16 cellular contexts compared by ENCODE assay signal in the genomic region with DNA sequence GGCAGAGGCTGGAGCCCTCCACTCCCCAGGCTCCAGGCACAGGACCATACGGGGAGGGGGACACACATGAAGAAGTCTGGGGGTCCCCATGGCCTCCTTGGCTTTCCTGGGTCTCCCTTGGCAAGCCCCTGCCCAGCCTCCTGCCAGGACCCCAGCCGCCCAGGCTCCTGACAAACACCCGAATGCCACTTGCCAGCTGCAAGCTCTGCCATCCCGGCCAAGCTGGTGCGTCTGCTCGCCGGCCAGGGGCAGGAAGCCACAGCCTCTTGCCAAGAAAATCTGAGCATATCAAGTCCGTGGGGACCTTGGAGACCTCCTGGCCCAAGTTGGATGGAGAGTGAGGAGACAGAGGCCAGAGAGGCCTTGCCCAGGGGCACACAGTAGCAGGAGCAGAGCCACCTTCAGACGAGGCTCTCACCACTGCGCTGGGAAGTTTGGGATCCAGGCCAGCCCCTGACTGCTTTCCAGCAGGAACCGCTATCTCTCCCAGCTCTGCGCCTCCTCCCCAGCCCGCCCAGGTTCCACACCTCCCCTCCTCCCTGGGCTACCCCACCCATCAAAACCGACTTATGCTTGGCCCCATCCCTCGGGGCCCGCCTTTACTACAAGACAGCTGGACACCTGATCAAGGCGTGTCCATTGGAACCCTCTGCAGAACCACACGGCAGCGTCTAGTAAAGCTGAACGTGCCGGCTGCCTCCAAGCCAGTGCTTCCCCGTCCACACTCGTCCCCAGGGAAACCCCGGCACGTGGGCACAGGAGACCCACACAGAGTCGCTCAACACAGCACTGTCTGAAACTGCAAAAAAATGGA.
DNase-seq lines count a peak whose midpoint lies in the region; ATAC-seq and TF ChIP-seq lines count a peak whose summit lies in the region.
"Had no signal": no experiment of that assay in that cellular context is flagged by ENCODE, and none has a peak within 500 bp of the region (broad histone marks: within the 10 kb centered on the region; RNA-seq: fewer than 3 reads in every experiment).

No MANE protein-coding gene starts in this region.

- H3K4me1 Mint-ChIP-seq in brain = peaks cover 27% of the 10 kb centered on the region

- DNase-seq in NCI-H2029 treated with DMSO at 0.1 percent for 48 hours (lab: John Stamatoyannopoulos, UW) = peak; percentile 21
- DNase-seq in NCI-H2029 (lab: John Stamatoyannopoulos, UW) = no peak
- DNase-seq in NCI-H1092 treated with DMSO at 0.1 percent for 48 hours (lab: John Stamatoyannopoulos, UW) = peak; percentile 12
- DNase-seq in myocyte (ENCODE audit: low read depth) = peak; percentile 18
- DNase-seq in NK-92 treated with Interleukin-12 subunit alpha and Interleukin-12 subunit beta, amount 100 ng/mL, for 24 hours (lab: John Stamatoyannopoulos, UW) = no peak
- DNase-seq in NCI-H1436 (lab: John Stamatoyannopoulos, UW) = no peak
- DNase-seq: CD8-positive, alpha-beta T cell; GDM1; kidney; midbrain; NCI-H774; stimulated activated CD4-positive, alpha-beta T cell treated with anti-CD3 and anti-CD28 coated beads, Interleukin-4, amount 100 ng/mL, for 4 hours; tibial artery had no signal

- no peak overlapping the region for H3K4me3 Mint-ChIP-seq in brain
- H3K4me3 Mint-ChIP-seq: CD8-positive, alpha-beta T cell; dendritic cell treated with granulocyte-macrophage colony-stimulating factor and Interleukin-4, amounts not matched to agents 40 ng/mL and 50 ng/mL, for 4 days had no signal

- no peaks in the 10 kb centered on the region for H3K9me3 Mint-ChIP-seq in brain
- H3K9me3 Mint-ChIP-seq: CD8-positive, alpha-beta T cell; dendritic cell treated with granulocyte-macrophage colony-stimulating factor and Interleukin-4, amounts not matched to agents 40 ng/mL and 50 ng/mL, for 4 days had no signal

- peaks cover 14% of the 10 kb centered on the region for H3K27me3 Mint-ChIP-seq in brain

- TF ChIP-seq CTCF in brain (conservative IDR thresholded peaks at IDR 0.05) = no peak

- no peaks in the 10 kb centered on the region for H3K36me3 Mint-ChIP-seq in brain
- H3K36me3 Mint-ChIP-seq: CD8-positive, alpha-beta T cell had no signal

- no peak for ATAC-seq in GM18520 (IDR thresholded peaks at IDR 0.05; ENCODE audit: unreplicated experiment)
- ATAC-seq: CD8-positive, alpha-beta T cell had no signal

- peak overlapping the region in 4 of 5 experiments; percentile 0 to 78 (median 46) for H3K27ac Mint-ChIP-seq in brain
- H3K27ac Mint-ChIP-seq: CD8-positive, alpha-beta T cell; dendritic cell treated with granulocyte-macrophage colony-stimulating factor and Interleukin-4, amounts not matched to agents 40 ng/mL and 50 ng/mL, for 4 days had no signal

Comparison
In these comparisons a context has a peak if more than half of its experiments do, and no peak if none do; other contexts are left out.
1. DNase-seq: peak in NCI-H2029 treated with DMSO at 0.1 percent for 48 hours (single experiment), NCI-H1092 treated with DMSO at 0.1 percent for 48 hours (single experiment) and myocyte (single experiment); none in NCI-H2029 (single experiment), NK-92 treated with Interleukin-12 subunit alpha and Interleukin-12 subunit beta, amount 100 ng/mL, for 24 hours (single experiment) and NCI-H1436 (single experiment).